Comparison of ENCODE assay signal across 1 cellular context in genomic region chr4:123990310-123990709, GRCh38.
TF ChIP-seq lines count a peak whose summit lies in the region.

No MANE protein-coding gene starts in this region.

TF ChIP-seq in IMR-90, 13 proteins besides CTCF, POLR2A, EP300 and RAD21 (continued from another document):
- TF ChIP-seq MAZ (IDR thresholded peaks at IDR 0.05; ENCODE audit: borderline replicate concordance, low read depth, low read length): no peak
- no peak for TF ChIP-seq MAFK (IDR thresholded peaks at IDR 0.05; ENCODE audit: low read depth, low read length)
